8 cellular contexts compared by ENCODE assay signal in genomic region chr1:194295690-194296089, GRCh38.
DNase-seq lines count a peak whose midpoint lies in the region; TF ChIP-seq lines count a peak whose summit lies in the region.

No MANE protein-coding gene starts in this region.

- no peaks in the 10 kb centered on the region for H3K4me1 ChIP-seq in tibial nerve

- CTCF ChIA-PET in GM10248 (lab: Yijun Ruan, JAX) (interaction anchor here (1.0 to 1.1 kb wide), 2 partner anchors 9 to 38 kb away, joined by 3 to 4 read pairs; no protein-coding TSS in a partner anchor), HEK293T (lab: Yijun Ruan, JAX) (no interaction called here)

- peak; percentile 27 for DNase-seq in GM10248 (ENCODE audit: extremely low spot score)
- peak; percentile 50 for DNase-seq in HEK293T (ENCODE audit: extremely low spot score)
- peak; percentile 35 for DNase-seq in M059J (ENCODE audit: low read depth)
- DNase-seq in WERI-Rb-1: peak; percentile 59
- DNase-seq in iPS DF 19.7 (ENCODE audit: low read depth, low spot score): peak; percentile 23
- no peak for DNase-seq in tibial nerve (ENCODE audit: low spot score in 2 of 2)
- no peak for DNase-seq in occipital lobe (lab: John Stamatoyannopoulos, UW)

- TF ChIP-seq CTCF in 22Rv1 (IDR thresholded peaks at IDR 0.05): peak; percentile 88
- TF ChIP-seq CTCF in GM10248 (IDR thresholded peaks at IDR 0.05; ENCODE audit: control extremely low read depth, extremely low read depth, low read depth, missing control alignments): peak; percentile 58
- peak; percentile 96 for TF ChIP-seq CTCF in WERI-Rb-1 (IDR thresholded peaks at IDR 0.05; ENCODE audit: low read depth, low read length)
- TF ChIP-seq CTCF in tibial nerve (IDR thresholded peaks at IDR 0.05): peak in 4 of 5 experiments; percentile 17 to 50 (median 32)

- H3K9me3 ChIP-seq in WERI-Rb-1 (ENCODE audit: severe bottlenecking) (no peaks in the 10 kb centered on the region), tibial nerve (no peaks in the 10 kb centered on the region)

- TF ChIP-seq EP300 in tibial nerve (IDR thresholded peaks at IDR 0.05): no peak

- no peak overlapping the region for H3K27ac ChIP-seq in 22Rv1
- no peak overlapping the region for H3K27ac ChIP-seq in WERI-Rb-1
- no peak overlapping the region for H3K27ac ChIP-seq in tibial nerve

- no peaks in the 10 kb centered on the region for H3K27me3 ChIP-seq in WERI-Rb-1 (ENCODE audit: insufficient read depth, low read depth, severe bottlenecking)
- H3K27me3 ChIP-seq in tibial nerve: no peaks in the 10 kb centered on the region

- H3K36me3 ChIP-seq in WERI-Rb-1: no peaks in the 10 kb centered on the region
- H3K36me3 ChIP-seq in tibial nerve: no peaks in the 10 kb centered on the region

- no peak overlapping the region for H3K4me3 ChIP-seq in WERI-Rb-1 (ENCODE audit: low read depth, low read length)
- H3K4me3 ChIP-seq in tibial nerve: no peak overlapping the region

- WGBS in tibial nerve, 2 donors: 39 to 54% methylated on average over 1 of the region's 1 CpG

- POLR2A ChIA-PET in GM10248 (lab: Yijun Ruan, JAX): no interaction called here
- POLR2A ChIA-PET in HEK293T (lab: Yijun Ruan, JAX): no interaction called here

- TF ChIP-seq POLR2A in tibial nerve (IDR thresholded peaks at IDR 0.05): no peak

TF ChIP-seq in HEK293T, 16 proteins besides CTCF, POLR2A, EP300 and RAD21:
- no peak for TF ChIP-seq SP1 (IDR thresholded peaks at IDR 0.05)
- TF ChIP-seq ZNF384 (IDR thresholded peaks at IDR 0.05): no peak
- no peak for TF ChIP-seq CTBP1 (IDR thresholded peaks at IDR 0.05; ENCODE audit: borderline replicate concordance)
- TF ChIP-seq SUZ12 (IDR thresholded peaks at IDR 0.05): no peak
- no peak for TF ChIP-seq NFRKB (IDR thresholded peaks at IDR 0.05)
- TF ChIP-seq LEF1 (IDR thresholded peaks at IDR 0.05; ENCODE audit: borderline replicate concordance): no peak
- no peak for TF ChIP-seq TARDBP (IDR thresholded peaks at IDR 0.05)
- no peak for TF ChIP-seq BHLHE40 (IDR thresholded peaks at IDR 0.05; ENCODE audit: borderline replicate concordance)
- TF ChIP-seq, protein P1, sequence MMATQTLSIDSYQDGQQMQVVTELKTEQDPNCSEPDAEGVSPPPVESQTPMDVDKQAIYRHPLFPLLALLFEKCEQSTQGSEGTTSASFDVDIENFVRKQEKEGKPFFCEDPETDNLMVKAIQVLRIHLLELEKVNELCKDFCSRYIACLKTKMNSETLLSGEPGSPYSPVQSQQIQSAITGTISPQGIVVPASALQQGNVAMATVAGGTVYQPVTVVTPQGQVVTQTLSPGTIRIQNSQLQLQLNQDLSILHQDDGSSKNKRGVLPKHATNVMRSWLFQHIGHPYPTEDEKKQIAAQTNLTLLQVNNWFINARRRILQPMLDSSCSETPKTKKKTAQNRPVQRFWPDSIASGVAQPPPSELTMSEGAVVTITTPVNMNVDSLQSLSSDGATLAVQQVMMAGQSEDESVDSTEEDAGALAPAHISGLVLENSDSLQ (IDR thresholded peaks at IDR 0.05): no peak
- no peak for TF ChIP-seq ARNT (IDR thresholded peaks at IDR 0.05)
- TF ChIP-seq FOXM1 (IDR thresholded peaks at IDR 0.05; ENCODE audit: borderline replicate concordance): no peak
- no peak for TF ChIP-seq FOXA1 (IDR thresholded peaks at IDR 0.05)
- no peak for TF ChIP-seq HDGF (IDR thresholded peaks at IDR 0.05; ENCODE audit: borderline replicate concordance)
- no peak for TF ChIP-seq FOXK2 (IDR thresholded peaks at IDR 0.05)
- no peak for TF ChIP-seq L3MBTL2 (conservative IDR thresholded peaks at IDR 0.05)

Comparison
In these comparisons a context has a peak if more than half of its experiments do, and no peak if none do; other contexts are left out.
1. CTCF ChIP-seq: peak in every context shown above with its lines; median percentile 96 in WERI-Rb-1; 88 in 22Rv1; 58 in GM10248; 32 in tibial nerve.
2. DNase-seq: peak in GM10248 (single experiment), HEK293T (single experiment), M059J (single experiment), WERI-Rb-1 (single experiment) and iPS DF 19.7 (single experiment); none in tibial nerve (0 of 2) and occipital lobe (single experiment).